In genomic region chr5:73121109-73121443, GRCh38 we compare ENCODE assay signal across 10 cellular contexts. TPM values are rescaled to one million over a fixed set of nuclear protein-coding genes. Genes with fewer than 3 reads are reported as not detected.
DNase-seq lines count a peak whose midpoint lies in the region; ATAC-seq and TF ChIP-seq lines count a peak whose summit lies in the region.
"Had no signal": no experiment of that assay in that cellular context is flagged by ENCODE, and none has a peak within 500 bp of the region (broad histone marks: within the 10 kb centered on the region; RNA-seq: fewer than 3 reads in every experiment).

No MANE protein-coding gene starts in this region.

- H3K4me1 Mint-ChIP-seq in stimulated activated naive CD8-positive, alpha-beta T cell treated with anti-CD3 and anti-CD28 coated beads, Interleukin-15, Interleukin-2, amounts not matched to agents 100 ng/mL and 50 ng/mL, for 24 hours (ENCODE audit: low read depth), result peaks cover 33% of the 10 kb centered on the region
- peaks cover 45% of the 10 kb centered on the region for H3K4me1 Mint-ChIP-seq in central memory CD8-positive, alpha-beta T cell

- H3K27ac ChIP-seq in lower lobe of right lung (no peak overlapping the region), upper lobe of right lung (no peak overlapping the region)

- ATAC-seq in stimulated activated naive CD8-positive, alpha-beta T cell treated with anti-CD3 and anti-CD28 coated beads, Interleukin-15, Interleukin-2, amounts not matched to agents 100 U/mL and 50 U/mL, for 24 hours, result no peak
- ATAC-seq in central memory CD8-positive, alpha-beta T cell (replicated peaks; ENCODE audit: extremely low read depth, poor library complexity, severe bottlenecking), result no peak
- ATAC-seq in lower lobe of right lung, result no peak
- ATAC-seq in upper lobe of right lung, result no peak
- no peak for ATAC-seq in HG03460 (IDR thresholded peaks at IDR 0.05; ENCODE audit: unreplicated experiment)

- H3K4me3 Mint-ChIP-seq in stimulated activated naive CD8-positive, alpha-beta T cell treated with anti-CD3 and anti-CD28 coated beads, Interleukin-15, Interleukin-2, amounts not matched to agents 100 ng/mL and 50 ng/mL, for 24 hours, result peak overlapping the region; percentile 42
- H3K4me3 Mint-ChIP-seq in central memory CD8-positive, alpha-beta T cell, result peak overlapping the region; percentile 70

- H3K4me1 ChIP-seq in lower lobe of right lung (peaks cover 4% of the 10 kb centered on the region), upper lobe of right lung (peaks cover 8% of the 10 kb centered on the region)

- no peaks in the 10 kb centered on the region for H3K36me3 Mint-ChIP-seq in stimulated activated naive CD8-positive, alpha-beta T cell treated with anti-CD3 and anti-CD28 coated beads, Interleukin-15, Interleukin-2, amounts not matched to agents 100 ng/mL and 50 ng/mL, for 24 hours (ENCODE audit: low read depth)
- H3K36me3 Mint-ChIP-seq in central memory CD8-positive, alpha-beta T cell (ENCODE audit: insufficient read depth), result no peaks in the 10 kb centered on the region

- no peaks in the 10 kb centered on the region for H3K9me3 ChIP-seq in lower lobe of right lung
- H3K9me3 ChIP-seq in upper lobe of right lung, result no peaks in the 10 kb centered on the region
- H3K9me3 ChIP-seq: body of pancreas had no signal

- H3K36me3 ChIP-seq in lower lobe of right lung (no peaks in the 10 kb centered on the region), upper lobe of right lung (no peaks in the 10 kb centered on the region)

- H3K27me3 Mint-ChIP-seq in stimulated activated naive CD8-positive, alpha-beta T cell treated with anti-CD3 and anti-CD28 coated beads, Interleukin-15, Interleukin-2, amounts not matched to agents 100 ng/mL and 50 ng/mL, for 24 hours, result peaks cover 80% of the 10 kb centered on the region
- H3K27me3 Mint-ChIP-seq in central memory CD8-positive, alpha-beta T cell, result peaks cover 46% of the 10 kb centered on the region

- H3K4me3 ChIP-seq in lower lobe of right lung (peak overlapping the region; percentile 58), upper lobe of right lung (peak overlapping the region; percentile 47)

- H3K27me3 ChIP-seq in lower lobe of right lung (ENCODE audit: low read depth), result peaks cover 22% of the 10 kb centered on the region
- peaks cover 20% of the 10 kb centered on the region for H3K27me3 ChIP-seq in upper lobe of right lung
- H3K27me3 ChIP-seq: body of pancreas had no signal

- no peak for DNase-seq in stimulated activated naive CD8-positive, alpha-beta T cell treated with anti-CD3 and anti-CD28 coated beads, Interleukin-15, Interleukin-2, amounts not matched to agents 100 U/mL and 50 U/mL, for 24 hours
- DNase-seq in central memory CD8-positive, alpha-beta T cell (ENCODE audit: low spot score in 2 of 2), result no peak
- DNase-seq in lower lobe of right lung (no peak), upper lobe of right lung (no peak), NCI-H526 treated with DMSO at 0.1 percent for 48 hours (lab: John Stamatoyannopoulos, UW) (no peak), NOMO-1 treated with DMSO at 0.1 percent for 48 hours (lab: John Stamatoyannopoulos, UW; ENCODE audit: unreplicated experiment) (no peak)
- DNase-seq: Karpas-422 had no signal

- intact Hi-C loops in lower lobe of right lung (cut with DNase I), result no loop called here
- intact Hi-C loops in upper lobe of right lung (cut with DNase I), result no loop called here

- TF ChIP-seq CTCF in lower lobe of right lung (IDR thresholded peaks at IDR 0.05) (no peak), upper lobe of right lung (IDR thresholded peaks at IDR 0.05) (no peak)

- no peak overlapping the region for H3K27ac Mint-ChIP-seq in stimulated activated naive CD8-positive, alpha-beta T cell treated with anti-CD3 and anti-CD28 coated beads, Interleukin-15, Interleukin-2, amounts not matched to agents 100 ng/mL and 50 ng/mL, for 24 hours
- no peak overlapping the region for H3K27ac Mint-ChIP-seq in central memory CD8-positive, alpha-beta T cell (ENCODE audit: low read depth)

- no peaks in the 10 kb centered on the region for H3K9me3 Mint-ChIP-seq in stimulated activated naive CD8-positive, alpha-beta T cell treated with anti-CD3 and anti-CD28 coated beads, Interleukin-15, Interleukin-2, amounts not matched to agents 100 ng/mL and 50 ng/mL, for 24 hours
- no peaks in the 10 kb centered on the region for H3K9me3 Mint-ChIP-seq in central memory CD8-positive, alpha-beta T cell

RNA-seq across cellular contexts. Expression of gene TMEM171, which starts 0.7 kb away (rescaled TPM):
- total RNA-seq in lower lobe of right lung (not detected), upper lobe of right lung (0.43 TPM)

RNA-seq across cellular contexts. Expression of gene TMEM174, which starts 51.9 kb away (rescaled TPM):
- total RNA-seq in lower lobe of right lung (not detected), upper lobe of right lung (not detected)
- total RNA-seq: body of pancreas had no signal
